Comparison of ENCODE assay signal across 8 cellular contexts in genomic region chr5:472076-472655, GRCh38. TPM values are rescaled to one million over a fixed set of nuclear protein-coding genes. Genes with fewer than 3 reads are reported as not detected.
DNase-seq lines count a peak whose midpoint lies in the region; ATAC-seq and TF ChIP-seq lines count a peak whose summit lies in the region.

No MANE protein-coding gene starts in this region.

- no peak for TF ChIP-seq POLR2A in esophagus squamous epithelium (IDR thresholded peaks at IDR 0.05)

- peaks cover 8% of the 10 kb centered on the region for H3F3A ChIP-seq in neural progenitor cell (ENCODE audit: low read depth)

- peak overlapping the region; percentile 73 for H2AFZ ChIP-seq in neural progenitor cell (replicated peaks)

- H3K4me3 Mint-ChIP-seq in T-helper 17 cell = peak overlapping the region; percentile 85
- peak overlapping the region; percentile 75 for H3K4me3 Mint-ChIP-seq in neural progenitor cell

- H3K27me3 Mint-ChIP-seq in T-helper 17 cell = peaks cover 10% of the 10 kb centered on the region
- peaks cover 11% of the 10 kb centered on the region for H3K27me3 Mint-ChIP-seq in neural progenitor cell (ENCODE audit: insufficient read depth, low read depth)

- H3K4me2 ChIP-seq in neural progenitor cell = peak overlapping the region; percentile 81

- 0% methylated on average over 11 of the region's 30 CpGs; no CpG with 5 or more reads in 1 of the 2 donors for WGBS in esophagus squamous epithelium, 2 donors

- H3K4me3 ChIP-seq in esophagus squamous epithelium (peak overlapping the region; percentile 84 to 98 (median 91)), neural progenitor cell (peak overlapping the region; percentile 49)

- H3K27me3 ChIP-seq in esophagus squamous epithelium = peaks cover 0 to 25% (median 6%) of the 10 kb centered on the region in 4 donors
- H3K27me3 ChIP-seq in neural progenitor cell = peaks cover 41% of the 10 kb centered on the region

- H3K9me3 ChIP-seq in T-helper 17 cell (ENCODE audit: control insufficient read depth, low read length, poor library complexity, severe bottlenecking) (no peaks in the 10 kb centered on the region), esophagus squamous epithelium (no peaks in the 10 kb centered on the region), neural progenitor cell (ENCODE audit: low read depth) (no peaks in the 10 kb centered on the region)

- TF ChIP-seq CTCF in esophagus squamous epithelium (IDR thresholded peaks at IDR 0.05) (no peak), neural progenitor cell (IDR thresholded peaks at IDR 0.05) (no peak)

- peak; percentile 41 for DNase-seq in stimulated activated CD4-positive, alpha-beta T cell treated with anti-CD3 and anti-CD28 coated beads, Interleukin-15, amount 100 ng/mL, for 24 hours
- no peak for DNase-seq in stimulated activated CD4-positive, alpha-beta T cell treated with anti-CD3 and anti-CD28 coated beads, Interleukin-12 subunit alpha, Interleukin-12 subunit beta, amount 100 ng/mL, for 4 hours
- DNase-seq in T-helper 17 cell (peak in 1 of 3 donors; percentile 13), esophagus squamous epithelium (lab: John Stamatoyannopoulos, UW) (no peak), neural progenitor cell (ENCODE audit: low spot score) (no peak), NCI-H774 (lab: John Stamatoyannopoulos, UW) (no peak), T-helper 9 cell (no peak)

- no peak overlapping the region for H3K9ac ChIP-seq in neural progenitor cell

- H3K9me3 Mint-ChIP-seq in neural progenitor cell = no peaks in the 10 kb centered on the region

- H3K27ac Mint-ChIP-seq in T-helper 17 cell = peak overlapping the region; percentile 84
- no peak overlapping the region for H3K27ac Mint-ChIP-seq in neural progenitor cell

- H3K4me1 Mint-ChIP-seq in T-helper 17 cell (peaks cover 10% of the 10 kb centered on the region), neural progenitor cell (peaks cover 15% of the 10 kb centered on the region)

- H3K4me1 ChIP-seq in esophagus squamous epithelium (peaks cover 32 to 55% (median 36%) of the 10 kb centered on the region in 3 donors), neural progenitor cell (peaks cover 15% of the 10 kb centered on the region)

- H3K36me3 Mint-ChIP-seq in T-helper 17 cell (ENCODE audit: low read depth) (no peaks in the 10 kb centered on the region), neural progenitor cell (no peaks in the 10 kb centered on the region)

- peaks cover 40% of the 10 kb centered on the region for H4K20me1 ChIP-seq in neural progenitor cell (ENCODE audit: low read depth)

- peaks cover 5% of the 10 kb centered on the region for H3K79me2 ChIP-seq in neural progenitor cell (ENCODE audit: low read depth)

- H3K27ac ChIP-seq in esophagus squamous epithelium (peak overlapping the region; percentile 82 to 94 (median 88)), neural progenitor cell (no peak overlapping the region)

- intact Hi-C loops in esophagus squamous epithelium (cut with DNase I) = no loop called here

- H3K36me3 ChIP-seq in esophagus squamous epithelium = peaks cover 0 to 31% (median under 1%) of the 10 kb centered on the region in 3 donors
- no peaks in the 10 kb centered on the region for H3K36me3 ChIP-seq in neural progenitor cell

- peak; percentile 2 for ATAC-seq in HG03039 (IDR thresholded peaks at IDR 0.05; ENCODE audit: unreplicated experiment)
- no peak for ATAC-seq in T-helper 17 cell

RNA-seq across cellular contexts. Expression of gene EXOC3, which starts 29.2 kb away (rescaled TPM):
- total RNA-seq in T-helper 17 cell (10 to 100 TPM; 71.3 to 86.3 TPM), esophagus squamous epithelium (10 to 100 TPM; 39.1 to 54.6 (median 42.8) TPM), neural progenitor cell (ENCODE audit: low replicate concordance) (19.2 and 37.6 TPM in 2 replicates)

RNA-seq across cellular contexts. Expression of gene SLC9A3, which starts 52.1 kb away (rescaled TPM):
- total RNA-seq in T-helper 17 cell (1 to 10 TPM; 1.1 to 1.6 TPM), esophagus squamous epithelium (1 to 10 TPM; 2.4 to 3.8 (median 3.5) TPM), neural progenitor cell (ENCODE audit: low replicate concordance) (1.4 and 3.6 TPM in 2 replicates)
